Comparison of ENCODE assay signal across 21 cellular contexts in genomic region chr22:17493384-17493981, GRCh38.
"Had no signal": no experiment of that assay in that cellular context is flagged by ENCODE, and none has a peak within 500 bp of the region (broad histone marks: within the 10 kb centered on the region; RNA-seq: fewer than 3 reads in every experiment).

No MANE protein-coding gene starts in this region.

- H3K9me3 ChIP-seq: adrenal gland, spleen, testis, transverse colon had no signal

- H3K27ac ChIP-seq: adrenal gland, brain microvascular endothelial cell, spleen, testis, transverse colon had no signal

- H3K27ac Mint-ChIP-seq: activated naive CD4-positive, alpha-beta T cell treated with anti-CD3 and anti-CD28 coated beads for 36 hours; activated naive CD8-positive, alpha-beta T cell treated with anti-CD3 and anti-CD28 coated beads for 36 hours; activated T-helper 1 cell treated with anti-CD3 and anti-CD28 coated beads, Interleukin-12 subunit alpha, Interleukin-12 subunit beta, Interleukin-2, Interleukin-4 antibody, amounts not matched to agents 30 ng/mL and 10 ng/mL and 1 ng/mL, durations not matched to agents 14 hours and 24 hours and 36 hours; naive thymus-derived CD8-positive, alpha-beta T cell had no signal

- H3K27me3 ChIP-seq: adrenal gland, brain microvascular endothelial cell, spleen, testis, transverse colon had no signal

- H3K4me1 Mint-ChIP-seq: activated naive CD8-positive, alpha-beta T cell treated with anti-CD3 and anti-CD28 coated beads for 36 hours had no signal

- H3K36me3 ChIP-seq: adrenal gland, brain microvascular endothelial cell, spleen, transverse colon had no signal

- H3K36me3 Mint-ChIP-seq: activated naive CD8-positive, alpha-beta T cell treated with anti-CD3 and anti-CD28 coated beads for 36 hours; naive thymus-derived CD8-positive, alpha-beta T cell had no signal

- H3K4me3 Mint-ChIP-seq: activated naive CD4-positive, alpha-beta T cell treated with anti-CD3 and anti-CD28 coated beads for 36 hours; activated naive CD8-positive, alpha-beta T cell treated with anti-CD3 and anti-CD28 coated beads for 36 hours; activated T-helper 1 cell treated with anti-CD3 and anti-CD28 coated beads, Interleukin-12 subunit alpha, Interleukin-12 subunit beta, Interleukin-2, Interleukin-4 antibody, amounts not matched to agents 30 ng/mL and 10 ng/mL and 1 ng/mL, durations not matched to agents 14 hours and 24 hours and 36 hours; naive thymus-derived CD8-positive, alpha-beta T cell had no signal

- DNase-seq: activated CD4-positive, alpha-beta T cell treated with anti-CD3 and anti-CD28 coated beads for 4 hours; activated CD4-positive, alpha-beta T cell treated with anti-CD3 and anti-CD28 coated beads, Interleukin-2, amount 50 U/mL, for 4 hours; activated effector memory CD4-positive, alpha-beta T cell treated with anti-CD3 and anti-CD28 coated beads, Interleukin-2, amount 50 U/mL, for 16 hours; activated naive CD4-positive, alpha-beta T cell treated with anti-CD3 and anti-CD28 coated beads for 36 hours; activated naive CD8-positive, alpha-beta T cell treated with anti-CD3 and anti-CD28 coated beads for 36 hours; adrenal gland; aorta; brain microvascular endothelial cell; cortex of kidney; foreskin fibroblast; left cardiac atrium; naive thymus-derived CD8-positive, alpha-beta T cell; right cardiac atrium; spleen; stimulated activated CD4-positive, alpha-beta T cell treated with anti-CD3 and anti-CD28 coated beads, Interleukin-2, amount 100 ng/mL, for 48 hours; stimulated activated naive CD4-positive, alpha-beta T cell treated with Interleukin-2 at 50 U/mL for 16 hours; testis; transverse colon had no signal

- H3K27me3 Mint-ChIP-seq: activated naive CD8-positive, alpha-beta T cell treated with anti-CD3 and anti-CD28 coated beads for 36 hours had no signal

- H3K4me3 ChIP-seq: adrenal gland, spleen, testis, transverse colon had no signal

- FAIRE-seq: keratinocyte, urothelium cell line had no signal

- H3K4me1 ChIP-seq: adrenal gland, transverse colon had no signal

- H3K9me3 Mint-ChIP-seq: activated naive CD4-positive, alpha-beta T cell treated with anti-CD3 and anti-CD28 coated beads for 36 hours; activated naive CD8-positive, alpha-beta T cell treated with anti-CD3 and anti-CD28 coated beads for 36 hours; activated T-helper 1 cell treated with anti-CD3 and anti-CD28 coated beads, Interleukin-12 subunit alpha, Interleukin-12 subunit beta, Interleukin-2, Interleukin-4 antibody, amounts not matched to agents 30 ng/mL and 10 ng/mL and 1 ng/mL, durations not matched to agents 14 hours and 24 hours and 36 hours; naive thymus-derived CD8-positive, alpha-beta T cell had no signal
